31 cellular contexts compared by ENCODE assay signal in genomic region chr21:44429894-44430293, GRCh38.
"Had no signal": no experiment of that assay in that cellular context is flagged by ENCODE, and none has a peak within 500 bp of the region (broad histone marks: within the 10 kb centered on the region; RNA-seq: fewer than 3 reads in every experiment).

No MANE protein-coding gene starts in this region.

- FAIRE-seq: astrocyte, colon had no signal

- H3K9me3 ChIP-seq: body of pancreas had no signal

- H3K79me2 ChIP-seq: hepatocyte had no signal

- H3K4me2 ChIP-seq: hepatocyte had no signal

- H3K4me1 ChIP-seq: body of pancreas, esophagus muscularis mucosa, gastroesophageal sphincter had no signal

- DNase-seq: activated B cell treated with CpG ODN at 0.5 μM for 24 hours; activated CD4-positive, alpha-beta T cell treated with anti-CD3 and anti-CD28 coated beads for 48 hours; activated CD4-positive, alpha-beta T cell treated with anti-CD3 and anti-CD28 coated beads, Interleukin-2, amount 50 U/mL, for 1 hour; activated CD4-positive, alpha-beta T cell treated with anti-CD3 and anti-CD28 coated beads, Interleukin-2, amount 50 U/mL, for 48 hours; activated CD8-positive, alpha-beta memory T cell treated with anti-CD3 and anti-CD28 coated beads for 24 hours; activated CD8-positive, alpha-beta T cell treated with anti-CD3 and anti-CD28 coated beads for 36 hours; activated effector memory CD4-positive, alpha-beta T cell treated with Interleukin-2 at 50 U/mL for 16 hours; activated gamma-delta T cell treated with Interleukin-2 at 50 U/mL for 16 hours; activated naive CD4-positive, alpha-beta T cell treated with anti-CD3 and anti-CD28 coated beads, Interleukin-2, amount 50 U/mL, for 16 hours; activated naive CD4-positive, alpha-beta T cell treated with Interleukin-2 at 50 U/mL for 16 hours; activated T-cell treated with anti-CD3 and anti-CD28 coated beads, Interleukin-2, amount 50 U/mL, for 4 hours; amniotic stem cell; anterior cingulate cortex; body of pancreas; caudate nucleus; cortex of kidney; dermis blood vessel endothelial cell; effector CD4-positive, alpha-beta T cell; effector memory CD8-positive, alpha-beta T cell; erythroblast; foreskin melanocyte; heart right ventricle; T1000; WERI-Rb-1 had no signal

- H3K27me3 ChIP-seq: body of pancreas, hepatocyte had no signal

- H3K4me3 ChIP-seq: body of pancreas, esophagus muscularis mucosa, gastroesophageal sphincter, heart right ventricle, hepatocyte had no signal

- H2AFZ ChIP-seq: hepatocyte had no signal

- H3K27ac ChIP-seq: body of pancreas, esophagus muscularis mucosa, gastroesophageal sphincter, heart right ventricle, hepatocyte, WERI-Rb-1 had no signal

- ATAC-seq: activated CD4-positive, CD25-positive, alpha-beta regulatory T cell treated with anti-CD3 and anti-CD28 coated beads, Interleukin-2, amount 50 U/mL, for 24 hours; activated CD8-positive, alpha-beta T cell treated with anti-CD3 and anti-CD28 coated beads for 36 hours; activated T-cell treated with anti-CD3 and anti-CD28 coated beads, Interleukin-2, amount 50 U/mL, for 4 hours; activated T-helper 17 cell treated with anti-CD3 and anti-CD28 coated beads, Interleukin-2, amount 50 U/mL, for 72 hours; body of pancreas; effector memory CD8-positive, alpha-beta T cell; gastroesophageal sphincter; heart right ventricle had no signal

- H3K36me3 ChIP-seq: esophagus muscularis mucosa, gastroesophageal sphincter, WERI-Rb-1 had no signal
